Comparison of ENCODE assay signal across 1 cellular context in the genomic region with DNA sequence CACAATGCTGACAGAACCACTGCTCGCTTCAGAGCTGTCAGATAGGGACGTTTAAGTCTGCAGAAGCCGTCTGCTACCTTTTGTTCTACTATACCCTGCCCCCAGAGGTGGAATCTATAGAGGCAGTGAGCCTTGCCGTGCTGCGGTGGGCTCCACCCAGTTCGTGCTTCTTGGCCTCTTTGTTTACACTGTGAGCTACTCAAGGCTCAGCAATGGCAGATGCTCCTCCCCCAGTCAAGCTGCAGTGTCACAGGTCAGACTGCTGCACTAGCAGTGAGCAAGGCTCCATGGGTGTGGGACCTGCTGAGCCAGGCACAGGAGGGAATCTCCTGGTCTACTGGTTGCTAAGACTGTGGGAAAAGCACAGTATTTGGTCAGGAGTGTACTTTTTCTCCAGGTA.
TF ChIP-seq lines count a peak whose summit lies in the region.

No MANE protein-coding gene starts in this region.

TF ChIP-seq in HepG2, 621 proteins besides CTCF, POLR2A, EP300 and RAD21 (continued from another document and continues in another):
- TF ChIP-seq ZBTB20 (CRISPR knock-in tag; IDR thresholded peaks at IDR 0.05; ENCODE audit: borderline replicate concordance, low read depth) (peak; percentile 81), ZNF839 (CRISPR knock-in tag; IDR thresholded peaks at IDR 0.05; ENCODE audit: borderline replicate concordance) (no peak), PHF20 (CRISPR knock-in tag; IDR thresholded peaks at IDR 0.05) (no peak; the same call in 1 of the 2 replicates), HDAC2 (CRISPR knock-in tag; IDR thresholded peaks at IDR 0.05) (peak; percentile 93), ZNF891 (CRISPR knock-in tag; IDR thresholded peaks at IDR 0.05) (0 out of 2 replicates have a peak, but pooled peaks have one; percentile 24), RARA (CRISPR knock-in tag; IDR thresholded peaks at IDR 0.05) (peak; percentile 78), SETDB1 (CRISPR knock-in tag; IDR thresholded peaks at IDR 0.05; ENCODE audit: borderline replicate concordance) (no peak), KDM1A (CRISPR knock-in tag; IDR thresholded peaks at IDR 0.05) (peak; percentile 39; the same call in 1 of the 2 replicates), SOX5 (CRISPR knock-in tag; IDR thresholded peaks at IDR 0.05; ENCODE audit: borderline replicate concordance) (peak; percentile 88), SAP130 (CRISPR knock-in tag; IDR thresholded peaks at IDR 0.05; ENCODE audit: low read depth) (peak; percentile 76), CEBPB (IDR thresholded peaks at IDR 0.05; ENCODE audit: borderline replicate concordance, low read depth, low read length) (no peak), SKI (IDR thresholded peaks at IDR 0.05; ENCODE audit: partially characterized antibody) (peak; percentile 74), KLF16 (CRISPR knock-in tag; IDR thresholded peaks at IDR 0.05) (peak in 1 of 2 experiments; percentile 59; a peak in 1 of 4 replicates), ARNT2 (CRISPR knock-in tag; IDR thresholded peaks at IDR 0.05; ENCODE audit: low read depth) (peak; percentile 57; the same call in 1 of the 2 replicates), CCDC6 (CRISPR knock-in tag; IDR thresholded peaks at IDR 0.05) (peak; percentile 65; the same call in 1 of the 2 replicates), ZNF329 (CRISPR knock-in tag; IDR thresholded peaks at IDR 0.05; ENCODE audit: low read depth) (no peak), ZNF382 (CRISPR knock-in tag; IDR thresholded peaks at IDR 0.05; ENCODE audit: borderline replicate concordance) (no peak), ZNF569 (CRISPR knock-in tag; IDR thresholded peaks at IDR 0.05; ENCODE audit: borderline replicate concordance) (no peak), U2AF1 (optimal IDR thresholded peaks at IDR 0.05; ENCODE audit: low read depth, low read length) (no peak), ZSCAN12 (CRISPR knock-in tag; IDR thresholded peaks at IDR 0.05) (no peak), RARG (CRISPR knock-in tag; IDR thresholded peaks at IDR 0.05; ENCODE audit: low read depth) (no peak), ZBTB8A (CRISPR knock-in tag; IDR thresholded peaks at IDR 0.05; ENCODE audit: borderline replicate concordance, low read depth) (no peak), ZNF260 (CRISPR knock-in tag; IDR thresholded peaks at IDR 0.05; ENCODE audit: borderline replicate concordance, low read depth) (no peak), ZNF776 (CRISPR knock-in tag; IDR thresholded peaks at IDR 0.05) (no peak), KLF12 (CRISPR knock-in tag; IDR thresholded peaks at IDR 0.05; ENCODE audit: borderline replicate concordance) (no peak; the same call in 1 of the 2 replicates), EHMT2 (IDR thresholded peaks at IDR 0.05; ENCODE audit: borderline replicate concordance, low read depth, low read length) (no peak), GLI4 (CRISPR knock-in tag; IDR thresholded peaks at IDR 0.05; ENCODE audit: borderline replicate concordance) (no peak), ZNF446 (CRISPR knock-in tag; IDR thresholded peaks at IDR 0.05) (no peak), ZNF558 (CRISPR knock-in tag; IDR thresholded peaks at IDR 0.05; ENCODE audit: borderline replicate concordance) (peak; percentile 59; the same call in 1 of the 2 replicates), FOXA3 (CRISPR knock-in tag; IDR thresholded peaks at IDR 0.05) (peak; percentile 95), SALL1 (CRISPR knock-in tag; IDR thresholded peaks at IDR 0.05) (peak; percentile 99), MEF2D (CRISPR knock-in tag; IDR thresholded peaks at IDR 0.05) (peak; percentile 80; the same call in 1 of the 2 replicates), ZNF292 (CRISPR knock-in tag; IDR thresholded peaks at IDR 0.05; ENCODE audit: borderline replicate concordance, low read depth) (peak; percentile 99), HOXA9 (CRISPR knock-in tag; IDR thresholded peaks at IDR 0.05; ENCODE audit: borderline replicate concordance) (no peak), NONO (IDR thresholded peaks at IDR 0.05) (no peak), NONO (CRISPR knock-in tag; conservative IDR thresholded peaks at IDR 0.05) (peak; percentile 85)
- TF ChIP-seq, protein P1, sequence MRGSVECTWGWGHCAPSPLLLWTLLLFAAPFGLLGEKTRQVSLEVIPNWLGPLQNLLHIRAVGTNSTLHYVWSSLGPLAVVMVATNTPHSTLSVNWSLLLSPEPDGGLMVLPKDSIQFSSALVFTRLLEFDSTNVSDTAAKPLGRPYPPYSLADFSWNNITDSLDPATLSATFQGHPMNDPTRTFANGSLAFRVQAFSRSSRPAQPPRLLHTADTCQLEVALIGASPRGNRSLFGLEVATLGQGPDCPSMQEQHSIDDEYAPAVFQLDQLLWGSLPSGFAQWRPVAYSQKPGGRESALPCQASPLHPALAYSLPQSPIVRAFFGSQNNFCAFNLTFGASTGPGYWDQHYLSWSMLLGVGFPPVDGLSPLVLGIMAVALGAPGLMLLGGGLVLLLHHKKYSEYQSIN (CRISPR knock-in tag; IDR thresholded peaks at IDR 0.05; ENCODE audit: borderline replicate concordance): no peak
- TF ChIP-seq, protein P2, sequence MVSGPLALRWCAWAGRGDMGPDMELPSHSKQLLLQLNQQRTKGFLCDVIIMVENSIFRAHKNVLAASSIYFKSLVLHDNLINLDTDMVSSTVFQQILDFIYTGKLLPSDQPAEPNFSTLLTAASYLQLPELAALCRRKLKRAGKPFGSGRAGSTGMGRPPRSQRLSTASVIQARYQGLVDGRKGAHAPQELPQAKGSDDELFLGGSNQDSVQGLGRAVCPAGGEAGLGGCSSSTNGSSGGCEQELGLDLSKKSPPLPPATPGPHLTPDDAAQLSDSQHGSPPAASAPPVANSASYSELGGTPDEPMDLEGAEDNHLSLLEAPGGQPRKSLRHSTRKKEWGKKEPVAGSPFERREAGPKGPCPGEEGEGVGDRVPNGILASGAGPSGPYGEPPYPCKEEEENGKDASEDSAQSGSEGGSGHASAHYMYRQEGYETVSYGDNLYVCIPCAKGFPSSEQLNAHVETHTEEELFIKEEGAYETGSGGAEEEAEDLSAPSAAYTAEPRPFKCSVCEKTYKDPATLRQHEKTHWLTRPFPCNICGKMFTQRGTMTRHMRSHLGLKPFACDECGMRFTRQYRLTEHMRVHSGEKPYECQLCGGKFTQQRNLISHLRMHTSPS (CRISPR knock-in tag; IDR thresholded peaks at IDR 0.05; ENCODE audit: low read depth): no peak
- TF ChIP-seq, protein P3, sequence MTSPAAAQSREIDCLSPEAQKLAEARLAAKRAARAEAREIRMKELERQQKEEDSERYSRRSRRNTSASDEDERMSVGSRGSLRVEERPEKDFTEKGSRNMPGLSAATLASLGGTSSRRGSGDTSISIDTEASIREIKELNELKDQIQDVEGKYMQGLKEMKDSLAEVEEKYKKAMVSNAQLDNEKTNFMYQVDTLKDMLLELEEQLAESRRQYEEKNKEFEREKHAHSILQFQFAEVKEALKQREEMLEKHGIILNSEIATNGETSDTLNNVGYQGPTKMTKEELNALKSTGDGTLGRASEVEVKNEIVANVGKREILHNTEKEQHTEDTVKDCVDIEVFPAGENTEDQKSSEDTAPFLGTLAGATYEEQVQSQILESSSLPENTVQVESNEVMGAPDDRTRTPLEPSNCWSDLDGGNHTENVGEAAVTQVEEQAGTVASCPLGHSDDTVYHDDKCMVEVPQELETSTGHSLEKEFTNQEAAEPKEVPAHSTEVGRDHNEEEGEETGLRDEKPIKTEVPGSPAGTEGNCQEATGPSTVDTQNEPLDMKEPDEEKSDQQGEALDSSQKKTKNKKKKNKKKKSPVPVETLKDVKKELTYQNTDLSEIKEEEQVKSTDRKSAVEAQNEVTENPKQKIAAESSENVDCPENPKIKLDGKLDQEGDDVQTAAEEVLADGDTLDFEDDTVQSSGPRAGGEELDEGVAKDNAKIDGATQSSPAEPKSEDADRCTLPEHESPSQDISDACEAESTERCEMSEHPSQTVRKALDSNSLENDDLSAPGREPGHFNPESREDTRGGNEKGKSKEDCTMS (CRISPR knock-in tag; conservative IDR thresholded peaks at IDR 0.05): no peak
- TF ChIP-seq, protein P4, sequence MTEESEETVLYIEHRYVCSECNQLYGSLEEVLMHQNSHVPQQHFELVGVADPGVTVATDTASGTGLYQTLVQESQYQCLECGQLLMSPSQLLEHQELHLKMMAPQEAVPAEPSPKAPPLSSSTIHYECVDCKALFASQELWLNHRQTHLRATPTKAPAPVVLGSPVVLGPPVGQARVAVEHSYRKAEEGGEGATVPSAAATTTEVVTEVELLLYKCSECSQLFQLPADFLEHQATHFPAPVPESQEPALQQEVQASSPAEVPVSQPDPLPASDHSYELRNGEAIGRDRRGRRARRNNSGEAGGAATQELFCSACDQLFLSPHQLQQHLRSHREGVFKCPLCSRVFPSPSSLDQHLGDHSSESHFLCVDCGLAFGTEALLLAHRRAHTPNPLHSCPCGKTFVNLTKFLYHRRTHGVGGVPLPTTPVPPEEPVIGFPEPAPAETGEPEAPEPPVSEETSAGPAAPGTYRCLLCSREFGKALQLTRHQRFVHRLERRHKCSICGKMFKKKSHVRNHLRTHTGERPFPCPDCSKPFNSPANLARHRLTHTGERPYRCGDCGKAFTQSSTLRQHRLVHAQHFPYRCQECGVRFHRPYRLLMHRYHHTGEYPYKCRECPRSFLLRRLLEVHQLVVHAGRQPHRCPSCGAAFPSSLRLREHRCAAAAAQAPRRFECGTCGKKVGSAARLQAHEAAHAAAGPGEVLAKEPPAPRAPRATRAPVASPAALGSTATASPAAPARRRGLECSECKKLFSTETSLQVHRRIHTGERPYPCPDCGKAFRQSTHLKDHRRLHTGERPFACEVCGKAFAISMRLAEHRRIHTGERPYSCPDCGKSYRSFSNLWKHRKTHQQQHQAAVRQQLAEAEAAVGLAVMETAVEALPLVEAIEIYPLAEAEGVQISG (CRISPR knock-in tag; IDR thresholded peaks at IDR 0.05): peak; percentile 67
- TF ChIP-seq, protein P5, sequence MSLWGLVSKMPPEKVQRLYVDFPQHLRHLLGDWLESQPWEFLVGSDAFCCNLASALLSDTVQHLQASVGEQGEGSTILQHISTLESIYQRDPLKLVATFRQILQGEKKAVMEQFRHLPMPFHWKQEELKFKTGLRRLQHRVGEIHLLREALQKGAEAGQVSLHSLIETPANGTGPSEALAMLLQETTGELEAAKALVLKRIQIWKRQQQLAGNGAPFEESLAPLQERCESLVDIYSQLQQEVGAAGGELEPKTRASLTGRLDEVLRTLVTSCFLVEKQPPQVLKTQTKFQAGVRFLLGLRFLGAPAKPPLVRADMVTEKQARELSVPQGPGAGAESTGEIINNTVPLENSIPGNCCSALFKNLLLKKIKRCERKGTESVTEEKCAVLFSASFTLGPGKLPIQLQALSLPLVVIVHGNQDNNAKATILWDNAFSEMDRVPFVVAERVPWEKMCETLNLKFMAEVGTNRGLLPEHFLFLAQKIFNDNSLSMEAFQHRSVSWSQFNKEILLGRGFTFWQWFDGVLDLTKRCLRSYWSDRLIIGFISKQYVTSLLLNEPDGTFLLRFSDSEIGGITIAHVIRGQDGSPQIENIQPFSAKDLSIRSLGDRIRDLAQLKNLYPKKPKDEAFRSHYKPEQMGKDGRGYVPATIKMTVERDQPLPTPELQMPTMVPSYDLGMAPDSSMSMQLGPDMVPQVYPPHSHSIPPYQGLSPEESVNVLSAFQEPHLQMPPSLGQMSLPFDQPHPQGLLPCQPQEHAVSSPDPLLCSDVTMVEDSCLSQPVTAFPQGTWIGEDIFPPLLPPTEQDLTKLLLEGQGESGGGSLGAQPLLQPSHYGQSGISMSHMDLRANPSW (CRISPR knock-in tag; IDR thresholded peaks at IDR 0.05; ENCODE audit: borderline replicate concordance): no peak
- TF ChIP-seq, protein P6, sequence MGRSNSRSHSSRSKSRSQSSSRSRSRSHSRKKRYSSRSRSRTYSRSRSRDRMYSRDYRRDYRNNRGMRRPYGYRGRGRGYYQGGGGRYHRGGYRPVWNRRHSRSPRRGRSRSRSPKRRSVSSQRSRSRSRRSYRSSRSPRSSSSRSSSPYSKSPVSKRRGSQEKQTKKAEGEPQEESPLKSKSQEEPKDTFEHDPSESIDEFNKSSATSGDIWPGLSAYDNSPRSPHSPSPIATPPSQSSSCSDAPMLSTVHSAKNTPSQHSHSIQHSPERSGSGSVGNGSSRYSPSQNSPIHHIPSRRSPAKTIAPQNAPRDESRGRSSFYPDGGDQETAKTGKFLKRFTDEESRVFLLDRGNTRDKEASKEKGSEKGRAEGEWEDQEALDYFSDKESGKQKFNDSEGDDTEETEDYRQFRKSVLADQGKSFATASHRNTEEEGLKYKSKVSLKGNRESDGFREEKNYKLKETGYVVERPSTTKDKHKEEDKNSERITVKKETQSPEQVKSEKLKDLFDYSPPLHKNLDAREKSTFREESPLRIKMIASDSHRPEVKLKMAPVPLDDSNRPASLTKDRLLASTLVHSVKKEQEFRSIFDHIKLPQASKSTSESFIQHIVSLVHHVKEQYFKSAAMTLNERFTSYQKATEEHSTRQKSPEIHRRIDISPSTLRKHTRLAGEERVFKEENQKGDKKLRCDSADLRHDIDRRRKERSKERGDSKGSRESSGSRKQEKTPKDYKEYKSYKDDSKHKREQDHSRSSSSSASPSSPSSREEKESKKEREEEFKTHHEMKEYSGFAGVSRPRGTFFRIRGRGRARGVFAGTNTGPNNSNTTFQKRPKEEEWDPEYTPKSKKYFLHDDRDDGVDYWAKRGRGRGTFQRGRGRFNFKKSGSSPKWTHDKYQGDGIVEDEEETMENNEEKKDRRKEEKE (IDR thresholded peaks at IDR 0.05): no peak
- TF ChIP-seq, protein P7, sequence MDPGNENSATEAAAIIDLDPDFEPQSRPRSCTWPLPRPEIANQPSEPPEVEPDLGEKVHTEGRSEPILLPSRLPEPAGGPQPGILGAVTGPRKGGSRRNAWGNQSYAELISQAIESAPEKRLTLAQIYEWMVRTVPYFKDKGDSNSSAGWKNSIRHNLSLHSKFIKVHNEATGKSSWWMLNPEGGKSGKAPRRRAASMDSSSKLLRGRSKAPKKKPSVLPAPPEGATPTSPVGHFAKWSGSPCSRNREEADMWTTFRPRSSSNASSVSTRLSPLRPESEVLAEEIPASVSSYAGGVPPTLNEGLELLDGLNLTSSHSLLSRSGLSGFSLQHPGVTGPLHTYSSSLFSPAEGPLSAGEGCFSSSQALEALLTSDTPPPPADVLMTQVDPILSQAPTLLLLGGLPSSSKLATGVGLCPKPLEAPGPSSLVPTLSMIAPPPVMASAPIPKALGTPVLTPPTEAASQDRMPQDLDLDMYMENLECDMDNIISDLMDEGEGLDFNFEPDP (CRISPR knock-in tag; conservative IDR thresholded peaks at IDR 0.05): no peak
- TF ChIP-seq, protein P8, sequence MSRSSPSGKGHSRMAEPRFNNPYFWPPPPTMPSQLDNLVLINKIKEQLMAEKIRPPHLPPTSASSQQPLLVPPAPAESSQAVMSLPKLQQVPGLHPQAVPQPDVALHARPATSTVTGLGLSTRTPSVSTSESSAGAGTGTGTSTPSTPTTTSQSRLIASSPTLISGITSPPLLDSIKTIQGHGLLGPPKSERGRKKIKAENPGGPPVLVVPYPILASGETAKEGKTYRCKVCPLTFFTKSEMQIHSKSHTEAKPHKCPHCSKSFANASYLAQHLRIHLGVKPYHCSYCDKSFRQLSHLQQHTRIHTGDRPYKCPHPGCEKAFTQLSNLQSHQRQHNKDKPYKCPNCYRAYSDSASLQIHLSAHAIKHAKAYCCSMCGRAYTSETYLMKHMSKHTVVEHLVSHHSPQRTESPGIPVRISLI (CRISPR knock-in tag; IDR thresholded peaks at IDR 0.05; ENCODE audit: borderline replicate concordance): peak; percentile 20; the same call in 1 of the 2 replicates
- TF ChIP-seq, protein P9, sequence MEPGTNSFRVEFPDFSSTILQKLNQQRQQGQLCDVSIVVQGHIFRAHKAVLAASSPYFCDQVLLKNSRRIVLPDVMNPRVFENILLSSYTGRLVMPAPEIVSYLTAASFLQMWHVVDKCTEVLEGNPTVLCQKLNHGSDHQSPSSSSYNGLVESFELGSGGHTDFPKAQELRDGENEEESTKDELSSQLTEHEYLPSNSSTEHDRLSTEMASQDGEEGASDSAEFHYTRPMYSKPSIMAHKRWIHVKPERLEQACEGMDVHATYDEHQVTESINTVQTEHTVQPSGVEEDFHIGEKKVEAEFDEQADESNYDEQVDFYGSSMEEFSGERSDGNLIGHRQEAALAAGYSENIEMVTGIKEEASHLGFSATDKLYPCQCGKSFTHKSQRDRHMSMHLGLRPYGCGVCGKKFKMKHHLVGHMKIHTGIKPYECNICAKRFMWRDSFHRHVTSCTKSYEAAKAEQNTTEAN (CRISPR knock-in tag; conservative IDR thresholded peaks at IDR 0.05): peak; percentile 53; the same call in 1 of the 2 replicates
